In the genomic region with DNA sequence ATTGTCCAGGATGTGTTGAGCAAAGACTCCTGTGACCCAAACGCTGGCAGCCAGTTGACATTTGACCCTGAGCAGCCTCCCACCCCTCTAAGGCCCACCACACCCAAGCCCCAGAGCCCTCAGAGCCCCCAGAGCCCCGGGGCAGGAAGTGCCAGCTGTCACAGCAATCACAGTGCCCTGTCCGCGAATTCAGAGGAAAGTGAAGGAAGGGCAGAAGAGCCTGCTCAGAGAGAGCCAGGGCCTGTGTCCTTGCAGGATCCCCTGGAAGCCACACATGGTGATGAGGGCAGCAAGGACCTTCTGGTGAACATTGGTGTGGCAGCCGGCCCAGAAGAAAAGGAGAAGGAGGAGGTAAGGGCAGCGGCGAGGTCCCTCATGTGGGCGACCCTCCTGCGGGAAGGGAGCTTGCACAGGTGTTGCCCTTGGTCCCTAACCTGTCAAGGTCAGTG, we compare ENCODE assay signal across 18 cellular contexts.
DNase-seq lines count a peak whose midpoint lies in the region; ATAC-seq and TF ChIP-seq lines count a peak whose summit lies in the region.
"Had no signal": no experiment of that assay in that cellular context is flagged by ENCODE, and none has a peak within 500 bp of the region (broad histone marks: within the 10 kb centered on the region; RNA-seq: fewer than 3 reads in every experiment).

No MANE protein-coding gene starts in this region.

- H3K27me3 Mint-ChIP-seq in T-helper 2 cell treated with Interferon-gamma antibody and Interleukin-4, amounts not matched to agents 5 μg/mL and 100 μg/mL, for 36 hours (ENCODE audit: low read depth), result no peaks in the 10 kb centered on the region
- no peaks in the 10 kb centered on the region for H3K27me3 Mint-ChIP-seq in activated naive CD8-positive, alpha-beta T cell
- no peaks in the 10 kb centered on the region for H3K27me3 Mint-ChIP-seq in natural killer cell treated with Interleukin-12 subunit alpha and Interleukin-12 subunit beta and Interleukin-15 and Interleukin-18, amount 100 ng/mL, for 72 hours

- peaks cover 9% of the 10 kb centered on the region for H3K4me1 Mint-ChIP-seq in T-helper 2 cell treated with Interferon-gamma antibody and Interleukin-4, amounts not matched to agents 5 μg/mL and 100 μg/mL, for 36 hours (ENCODE audit: low read depth)
- peaks cover 26% of the 10 kb centered on the region for H3K4me1 Mint-ChIP-seq in activated naive CD8-positive, alpha-beta T cell (ENCODE audit: low read depth)
- H3K4me1 Mint-ChIP-seq in natural killer cell treated with Interleukin-12 subunit alpha and Interleukin-12 subunit beta and Interleukin-15 and Interleukin-18, amount 100 ng/mL, for 72 hours (ENCODE audit: low read depth in 2 of 2), result peaks cover 17 to 21% of the 10 kb centered on the region in 2 donors

- no peak overlapping the region for H3K27ac Mint-ChIP-seq in T-helper 2 cell treated with Interferon-gamma antibody and Interleukin-4, amounts not matched to agents 5 μg/mL and 100 μg/mL, for 36 hours
- H3K27ac Mint-ChIP-seq in activated naive CD8-positive, alpha-beta T cell, result peak overlapping the region; percentile 22
- H3K27ac Mint-ChIP-seq in natural killer cell treated with Interleukin-12 subunit alpha and Interleukin-12 subunit beta and Interleukin-15 and Interleukin-18, amount 100 ng/mL, for 72 hours, result peak overlapping the region in 1 of 2 donors; percentile 27
- H3K27ac Mint-ChIP-seq: activated naive CD4-positive, alpha-beta T cell treated with anti-CD3 and anti-CD28 coated beads, Interleukin-2, amount 50 U/mL, for 72 hours had no signal

- DNase-seq in T-helper 2 cell treated with Interferon-gamma antibody and Interleukin-4, amounts not matched to agents 5 μg/mL and 100 μg/mL, for 36 hours (ENCODE audit: low spot score), result no peak
- DNase-seq in T-helper 2 cell (no peak), brain microvascular endothelial cell (no peak), OCI-M1 (lab: John Stamatoyannopoulos, UW) (no peak)
- DNase-seq in natural killer cell treated with Interleukin-12 subunit alpha and Interleukin-12 subunit beta and Interleukin-15 and Interleukin-18, amount 100 ng/mL, for 72 hours (ENCODE audit: low spot score), result no peak
- DNase-seq: 8988T, Calu3, colonic mucosa, esophagus squamous epithelium, mammary epithelial cell, NCI-H1436, NCI-H526, ovary had no signal

- in situ Hi-C loops in brain microvascular endothelial cell (cut with HindIII; ENCODE audit: low pct_ligation_motif_present, low sequenced_read_pairs), result loop anchor here (25.0 kb wide), 1 partner anchor 212 kb away; no protein-coding TSS in a partner anchor

- H3K36me3 ChIP-seq in brain microvascular endothelial cell (replicated peaks), result no peaks in the 10 kb centered on the region
- H3K36me3 ChIP-seq: colonic mucosa, ovary had no signal

- no peaks in the 10 kb centered on the region for H3K27me3 ChIP-seq in brain microvascular endothelial cell (replicated peaks)
- H3K27me3 ChIP-seq: colonic mucosa, esophagus squamous epithelium, ovary had no signal

- no peaks in the 10 kb centered on the region for H3K9me3 Mint-ChIP-seq in T-helper 2 cell treated with Interferon-gamma antibody and Interleukin-4, amounts not matched to agents 5 μg/mL and 100 μg/mL, for 36 hours
- H3K9me3 Mint-ChIP-seq in activated naive CD8-positive, alpha-beta T cell (ENCODE audit: low read depth), result no peaks in the 10 kb centered on the region
- no peaks in the 10 kb centered on the region for H3K9me3 Mint-ChIP-seq in natural killer cell treated with Interleukin-12 subunit alpha and Interleukin-12 subunit beta and Interleukin-15 and Interleukin-18, amount 100 ng/mL, for 72 hours
- H3K9me3 Mint-ChIP-seq: activated naive CD4-positive, alpha-beta T cell treated with anti-CD3 and anti-CD28 coated beads, Interleukin-2, amount 50 U/mL, for 72 hours had no signal

- H3K4me3 ChIP-seq in brain microvascular endothelial cell (ENCODE audit: low read depth, low read length), result no peak overlapping the region
- H3K4me3 ChIP-seq: colonic mucosa, esophagus squamous epithelium, K562, ovary had no signal

- no peak for TF ChIP-seq CTCF in brain microvascular endothelial cell (IDR thresholded peaks at IDR 0.05; ENCODE audit: low read depth, low read length, missing control alignments)

- H3K27ac ChIP-seq in brain microvascular endothelial cell, result no peak overlapping the region
- H3K27ac ChIP-seq: colonic mucosa, esophagus squamous epithelium, ovary had no signal

- peak overlapping the region; percentile 18 for H3K4me3 Mint-ChIP-seq in T-helper 2 cell treated with Interferon-gamma antibody and Interleukin-4, amounts not matched to agents 5 μg/mL and 100 μg/mL, for 36 hours
- peak overlapping the region; percentile 63 for H3K4me3 Mint-ChIP-seq in activated naive CD8-positive, alpha-beta T cell
- H3K4me3 Mint-ChIP-seq in natural killer cell treated with Interleukin-12 subunit alpha and Interleukin-12 subunit beta and Interleukin-15 and Interleukin-18, amount 100 ng/mL, for 72 hours, result peak overlapping the region; percentile 64

- H3K36me3 Mint-ChIP-seq in T-helper 2 cell treated with Interferon-gamma antibody and Interleukin-4, amounts not matched to agents 5 μg/mL and 100 μg/mL, for 36 hours (ENCODE audit: low read depth), result no peaks in the 10 kb centered on the region
- H3K36me3 Mint-ChIP-seq in activated naive CD8-positive, alpha-beta T cell, result no peaks in the 10 kb centered on the region
- H3K36me3 Mint-ChIP-seq in natural killer cell treated with Interleukin-12 subunit alpha and Interleukin-12 subunit beta and Interleukin-15 and Interleukin-18, amount 100 ng/mL, for 72 hours, result no peaks in the 10 kb centered on the region
- H3K36me3 Mint-ChIP-seq: activated naive CD4-positive, alpha-beta T cell treated with anti-CD3 and anti-CD28 coated beads, Interleukin-2, amount 50 U/mL, for 72 hours had no signal

- ATAC-seq in GM21447 (IDR thresholded peaks at IDR 0.05; ENCODE audit: unreplicated experiment) (peak; percentile 26), GM19397 (IDR thresholded peaks at IDR 0.05; ENCODE audit: unreplicated experiment) (no peak)
- ATAC-seq in natural killer cell treated with Interleukin-12 subunit alpha and Interleukin-12 subunit beta and Interleukin-15 and Interleukin-18, amount 100 ng/mL, for 72 hours, result peak in 1 of 2 donors; percentile 31
- ATAC-seq: activated naive CD4-positive, alpha-beta T cell treated with anti-CD3 and anti-CD28 coated beads, Interleukin-2, amount 50 U/mL, for 72 hours; K562 had no signal
